ENCODE assay signal across 8 cellular contexts in genomic region chr6:14711056-14711703, GRCh38.
DNase-seq lines count a peak whose midpoint lies in the region; ATAC-seq and TF ChIP-seq lines count a peak whose summit lies in the region.

No MANE protein-coding gene starts in this region.

- H3K27ac Mint-ChIP-seq in activated T-helper 2 cell treated with anti-CD3 and anti-CD28 coated beads, Interferon-gamma antibody, Interleukin-2, Interleukin-4, amounts not matched to agents 10 μg/mL and 5 μg/mL and 100 μg/mL, durations not matched to agents 14 hours and 24 hours and 36 hours, result peak overlapping the region; percentile 99
- peak overlapping the region; percentile 91 for H3K27ac Mint-ChIP-seq in stimulated activated effector memory CD8-positive, alpha-beta T cell treated with anti-CD3 and anti-CD28 coated beads, Interleukin-12 subunit alpha, Interleukin-12 subunit beta, amount 100 ng/mL, for 72 hours
- no peak overlapping the region for H3K27ac Mint-ChIP-seq in mesothelial cell of epicardium

- peak; percentile 79 for ATAC-seq in stimulated activated effector memory CD8-positive, alpha-beta T cell treated with anti-CD3 and anti-CD28 coated beads, Interleukin-12 subunit alpha, Interleukin-12 subunit beta, amount 100 ng/mL, for 72 hours

- TF ChIP-seq CTCF in C4-2B (conservative IDR thresholded peaks at IDR 0.05) (peak; percentile 52), GM20000 (IDR thresholded peaks at IDR 0.05; ENCODE audit: extremely low read depth, missing control alignments) (peak; percentile 73), mesothelial cell of epicardium (IDR thresholded peaks at IDR 0.05; ENCODE audit: unreplicated experiment) (no peak)

- DNase-seq in GM20000 (ENCODE audit: low spot score), result peak; percentile 68
- peak; percentile 93 for DNase-seq in NOMO-1 treated with dmso at 0.1 percent for 144 hours (lab: John Stamatoyannopoulos, UW; ENCODE audit: unreplicated experiment)
- DNase-seq in activated T-helper 2 cell treated with anti-CD3 and anti-CD28 coated beads, Interferon-gamma antibody, Interleukin-2, Interleukin-4, amounts not matched to agents 10 μg/mL and 5 μg/mL and 100 μg/mL, durations not matched to agents 14 hours and 24 hours and 36 hours (ENCODE audit: low spot score), result peak; percentile 63
- peak; percentile 80 for DNase-seq in islet precursor cell
- DNase-seq in stimulated activated effector memory CD8-positive, alpha-beta T cell treated with anti-CD3 and anti-CD28 coated beads, Interleukin-12 subunit alpha, Interleukin-12 subunit beta, amount 100 ng/mL, for 72 hours (ENCODE audit: low spot score in 2 of 2), result peak; percentile 47 to 77
- DNase-seq in NCI-H2227 treated with DMSO at 0.1 percent for 48 hours (lab: John Stamatoyannopoulos, UW), result no peak
- no peak for DNase-seq in mesothelial cell of epicardium (ENCODE audit: low spot score in 2 of 2, unreplicated experiment in 2 of 2)

- H3K27me3 Mint-ChIP-seq in activated T-helper 2 cell treated with anti-CD3 and anti-CD28 coated beads, Interferon-gamma antibody, Interleukin-2, Interleukin-4, amounts not matched to agents 10 μg/mL and 5 μg/mL and 100 μg/mL, durations not matched to agents 14 hours and 24 hours and 36 hours (ENCODE audit: low read depth), result no peaks in the 10 kb centered on the region
- H3K27me3 Mint-ChIP-seq in mesothelial cell of epicardium (ENCODE audit: low read depth), result peaks cover 3% of the 10 kb centered on the region

- intact Hi-C loops in activated T-helper 2 cell treated with anti-CD3 and anti-CD28 coated beads, Interferon-gamma antibody, Interleukin-2, Interleukin-4, amounts not matched to agents 10 μg/mL and 5 μg/mL and 100 μg/mL, durations not matched to agents 14 hours and 24 hours and 36 hours (cut with micrococcal nuclease), result loop anchor here (1.0 to 2.0 kb wide), 8 partner anchors 22 to 500 kb away; no protein-coding TSS in a partner anchor

- no peaks in the 10 kb centered on the region for H3K36me3 Mint-ChIP-seq in activated T-helper 2 cell treated with anti-CD3 and anti-CD28 coated beads, Interferon-gamma antibody, Interleukin-2, Interleukin-4, amounts not matched to agents 10 μg/mL and 5 μg/mL and 100 μg/mL, durations not matched to agents 14 hours and 24 hours and 36 hours (ENCODE audit: low read depth)
- H3K36me3 Mint-ChIP-seq in stimulated activated effector memory CD8-positive, alpha-beta T cell treated with anti-CD3 and anti-CD28 coated beads, Interleukin-12 subunit alpha, Interleukin-12 subunit beta, amount 100 ng/mL, for 72 hours, result peaks cover 5% of the 10 kb centered on the region
- no peaks in the 10 kb centered on the region for H3K36me3 Mint-ChIP-seq in mesothelial cell of epicardium

- no peak overlapping the region for H3K27ac ChIP-seq in C4-2B

- H3K4me1 Mint-ChIP-seq in activated T-helper 2 cell treated with anti-CD3 and anti-CD28 coated beads, Interferon-gamma antibody, Interleukin-2, Interleukin-4, amounts not matched to agents 10 μg/mL and 5 μg/mL and 100 μg/mL, durations not matched to agents 14 hours and 24 hours and 36 hours (ENCODE audit: low read depth), result peaks cover 60% of the 10 kb centered on the region
- peaks cover 77% of the 10 kb centered on the region for H3K4me1 Mint-ChIP-seq in stimulated activated effector memory CD8-positive, alpha-beta T cell treated with anti-CD3 and anti-CD28 coated beads, Interleukin-12 subunit alpha, Interleukin-12 subunit beta, amount 100 ng/mL, for 72 hours
- H3K4me1 Mint-ChIP-seq in mesothelial cell of epicardium, result peaks cover 9% of the 10 kb centered on the region

- H3K4me3 Mint-ChIP-seq in activated T-helper 2 cell treated with anti-CD3 and anti-CD28 coated beads, Interferon-gamma antibody, Interleukin-2, Interleukin-4, amounts not matched to agents 10 μg/mL and 5 μg/mL and 100 μg/mL, durations not matched to agents 14 hours and 24 hours and 36 hours (ENCODE audit: low read depth), result peak overlapping the region; percentile 75
- peak overlapping the region; percentile 57 for H3K4me3 Mint-ChIP-seq in stimulated activated effector memory CD8-positive, alpha-beta T cell treated with anti-CD3 and anti-CD28 coated beads, Interleukin-12 subunit alpha, Interleukin-12 subunit beta, amount 100 ng/mL, for 72 hours
- no peak overlapping the region for H3K4me3 Mint-ChIP-seq in mesothelial cell of epicardium

- H3K9me3 Mint-ChIP-seq in activated T-helper 2 cell treated with anti-CD3 and anti-CD28 coated beads, Interferon-gamma antibody, Interleukin-2, Interleukin-4, amounts not matched to agents 10 μg/mL and 5 μg/mL and 100 μg/mL, durations not matched to agents 14 hours and 24 hours and 36 hours, result peaks cover 13% of the 10 kb centered on the region
- peaks cover 8% of the 10 kb centered on the region for H3K9me3 Mint-ChIP-seq in stimulated activated effector memory CD8-positive, alpha-beta T cell treated with anti-CD3 and anti-CD28 coated beads, Interleukin-12 subunit alpha, Interleukin-12 subunit beta, amount 100 ng/mL, for 72 hours
- peaks cover 6% of the 10 kb centered on the region for H3K9me3 Mint-ChIP-seq in mesothelial cell of epicardium

Comparison
In these comparisons a context has a peak if more than half of its experiments do, and no peak if none do; other contexts are left out.
1. DNase-seq: peak in GM20000 (single experiment), NOMO-1 treated with dmso at 0.1 percent for 144 hours (single experiment), activated T-helper 2 cell treated with anti-CD3 and anti-CD28 coated beads, Interferon-gamma antibody, Interleukin-2, Interleukin-4, amounts not matched to agents 10 μg/mL and 5 μg/mL and 100 μg/mL, durations not matched to agents 14 hours and 24 hours and 36 hours (single experiment), islet precursor cell (single experiment) and stimulated activated effector memory CD8-positive, alpha-beta T cell treated with anti-CD3 and anti-CD28 coated beads, Interleukin-12 subunit alpha, Interleukin-12 subunit beta, amount 100 ng/mL, for 72 hours (2 of 2); none in NCI-H2227 treated with DMSO at 0.1 percent for 48 hours (single experiment) and mesothelial cell of epicardium (0 of 2).